In the genomic region with DNA sequence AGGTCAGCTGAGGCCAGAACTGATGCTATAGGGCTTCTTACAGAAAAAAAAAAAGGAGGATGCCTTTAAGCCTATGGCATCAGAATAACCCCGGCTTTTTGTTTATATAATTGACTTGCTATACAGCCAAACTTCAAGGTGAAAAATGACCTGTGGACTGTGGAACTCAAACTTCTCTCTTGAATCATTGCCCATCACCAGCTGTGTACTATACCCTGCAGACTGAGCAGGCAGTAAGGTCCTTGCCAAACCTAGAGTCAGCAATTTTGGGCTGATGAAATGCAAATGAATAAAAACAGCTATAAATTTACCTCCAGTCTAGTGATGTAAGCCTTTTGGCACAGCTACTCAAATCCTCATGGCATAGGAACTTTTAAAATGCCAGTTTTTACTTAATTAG, we compare ENCODE assay signal across 19 cellular contexts. TPM values are rescaled to one million over a fixed set of nuclear protein-coding genes. Genes with fewer than 3 reads are reported as not detected.
"Had no signal": no experiment of that assay in that cellular context is flagged by ENCODE, and none has a peak within 500 bp of the region (broad histone marks: within the 10 kb centered on the region; RNA-seq: fewer than 3 reads in every experiment).

No MANE protein-coding gene starts in this region.

- H3K36me3 ChIP-seq: prostate gland, right atrium auricular region, tibial nerve, uterus had no signal

- H3K4me1 ChIP-seq: prostate gland, right atrium auricular region, tibial nerve had no signal

- H3K9me3 ChIP-seq: prostate gland had no signal

- DNase-seq: activated CD4-positive, alpha-beta T cell treated with anti-CD3 and anti-CD28 coated beads for 36 hours; activated CD4-positive, alpha-beta T cell treated with anti-CD3 and anti-CD28 coated beads, Interleukin-2, amount 50 U/mL, for 48 hours; activated gamma-delta T cell; dorsolateral prefrontal cortex; stimulated activated naive CD8-positive, alpha-beta T cell treated with anti-CD3 and anti-CD28 coated beads, Interleukin-15, Interleukin-2, amounts not matched to agents 100 U/mL and 50 U/mL, for 24 hours; uterus had no signal

- H3K27me3 ChIP-seq: dorsolateral prefrontal cortex, right atrium auricular region, tibial nerve, uterus had no signal

- H3K27ac ChIP-seq: epithelial cell of prostate, prostate gland, right atrium auricular region, tibial nerve, uterus had no signal

- H3K4me3 ChIP-seq: dorsolateral prefrontal cortex, lung, prostate gland, right atrium auricular region, tibial nerve, uterus had no signal

RNA-seq across cellular contexts. Expression of a gene that starts 44.5 kb away (rescaled TPM):
- total RNA-seq: activated CD4-positive, alpha-beta T cell treated with anti-CD3 and anti-CD28 coated beads for 36 hours; astrocyte; lung; myocyte; osteoblast; right atrium auricular region; skeletal muscle tissue; T-helper 2 cell treated with Interferon-gamma antibody and Interleukin-4, amounts not matched to agents 100 ng/mL and 5 ng/mL, for 36 hours; tibial nerve; WTC11 had no signal
- polyA plus RNA-seq: adipose tissue, lung, neural cell had no signal
